10 cellular contexts compared by ENCODE assay signal in genomic region chr15:99447497-99448371, GRCh38.
DNase-seq lines count a peak whose midpoint lies in the region; ATAC-seq and TF ChIP-seq lines count a peak whose summit lies in the region.
"Had no signal": no experiment of that assay in that cellular context is flagged by ENCODE, and none has a peak within 500 bp of the region (broad histone marks: within the 10 kb centered on the region; RNA-seq: fewer than 3 reads in every experiment).

No MANE protein-coding gene starts in this region.

- H3K27me3 ChIP-seq in H7 (ENCODE audit: control insufficient read depth, insufficient read depth, low read length): no peaks in the 10 kb centered on the region
- H3K27me3 ChIP-seq: heart right ventricle, uterus had no signal

- no peaks in the 10 kb centered on the region for H3K9me3 Mint-ChIP-seq in WTC11
- H3K9me3 Mint-ChIP-seq in naive thymus-derived CD8-positive, alpha-beta T cell: no peaks in the 10 kb centered on the region

- no peaks in the 10 kb centered on the region for H3K36me3 Mint-ChIP-seq in WTC11
- H3K36me3 Mint-ChIP-seq in naive thymus-derived CD8-positive, alpha-beta T cell: no peaks in the 10 kb centered on the region

- no peaks in the 10 kb centered on the region; the same call in 1 of the 2 replicates for H3K27me3 Mint-ChIP-seq in WTC11 (ENCODE audit: low read depth)
- no peaks in the 10 kb centered on the region for H3K27me3 Mint-ChIP-seq in naive thymus-derived CD8-positive, alpha-beta T cell

- no peaks in the 10 kb centered on the region for H3K36me3 ChIP-seq in H7 (replicated peaks; ENCODE audit: control insufficient read depth, insufficient read depth, low read length)
- H3K36me3 ChIP-seq: heart right ventricle, uterus had no signal

- POLR2A ChIA-PET in WTC11 (lab: Charles Lee): no interaction called here
- POLR2A ChIA-PET in naive thymus-derived CD8-positive, alpha-beta T cell (lab: Charles Lee): interaction anchor here (0.8 to 2.3 kb wide), 4 partner anchors 9 to 27 kb away, joined by 3 to 7 read pairs (median 6); no protein-coding TSS in a partner anchor

- H3K4me3 ChIP-seq in H7 (ENCODE audit: insufficient read depth, low read depth, low read length): no peak overlapping the region
- H3K4me3 ChIP-seq: heart right ventricle, uterus had no signal

- DNase-seq in NCI-H1092 treated with DMSO at 0.1 percent for 48 hours (lab: John Stamatoyannopoulos, UW) (peak; percentile 20), NCI-H1092 (lab: John Stamatoyannopoulos, UW) (no peak), H7 (peak; percentile 96), WTC11 (ENCODE audit: low spot score) (peak; percentile 75), SKM-1 treated with dmso at 0.1 percent for 144 hours (lab: John Stamatoyannopoulos, UW; ENCODE audit: unreplicated experiment) (no peak)
- DNase-seq in naive thymus-derived CD8-positive, alpha-beta T cell: peak in 1 of 10 donors; percentile 28

- no peak for TF ChIP-seq CTCF in WTC11 (IDR thresholded peaks at IDR 0.05)

- CTCF ChIA-PET in WTC11 (lab: Charles Lee): no interaction called here

- no peak overlapping the region for H3K27ac Mint-ChIP-seq in WTC11
- H3K27ac Mint-ChIP-seq in naive thymus-derived CD8-positive, alpha-beta T cell: peak overlapping the region; percentile 5 to 94 (median 85)

- peak overlapping the region; percentile 34; the same call in 1 of the 2 replicates for H3K4me3 Mint-ChIP-seq in WTC11
- peak overlapping the region in 9 of 10 donors; percentile 11 to 80 (median 64) for H3K4me3 Mint-ChIP-seq in naive thymus-derived CD8-positive, alpha-beta T cell

- peaks cover 14% of the 10 kb centered on the region for H3K4me1 Mint-ChIP-seq in WTC11
- H3K4me1 Mint-ChIP-seq in naive thymus-derived CD8-positive, alpha-beta T cell: peaks cover 31 to 80% (median 79%) of the 10 kb centered on the region in 4 donors

- peak; percentile 89 for ATAC-seq in WTC11
- peak; percentile 12 to 36 for ATAC-seq in naive thymus-derived CD8-positive, alpha-beta T cell
- no peak for ATAC-seq in HG03095 (IDR thresholded peaks at IDR 0.05; ENCODE audit: unreplicated experiment)
- ATAC-seq in GM19035 (IDR thresholded peaks at IDR 0.05; ENCODE audit: unreplicated experiment): no peak
- ATAC-seq: heart right ventricle had no signal

TF ChIP-seq in WTC11, 78 proteins besides CTCF, POLR2A, EP300 and RAD21:
- TF ChIP-seq USF1 (CRISPR knock-in tag; IDR thresholded peaks at IDR 0.05): no peak
- TF ChIP-seq MYBL2 (CRISPR knock-in tag; IDR thresholded peaks at IDR 0.05): no peak
- no peak for TF ChIP-seq AFF4 (CRISPR knock-in tag; IDR thresholded peaks at IDR 0.05; ENCODE audit: borderline replicate concordance)
- TF ChIP-seq ZNF512 (CRISPR knock-in tag; IDR thresholded peaks at IDR 0.05; ENCODE audit: borderline replicate concordance): no peak
- TF ChIP-seq TEAD4 (CRISPR knock-in tag; IDR thresholded peaks at IDR 0.05): no peak
- no peak for TF ChIP-seq SOX15 (CRISPR knock-in tag; IDR thresholded peaks at IDR 0.05)
- TF ChIP-seq JAZF1 (CRISPR knock-in tag; IDR thresholded peaks at IDR 0.05): no peak
- TF ChIP-seq FOXK1 (CRISPR knock-in tag; IDR thresholded peaks at IDR 0.05): no peak
TF ChIP-seq in WTC11: peak in this region for 0.

Comparison
In these comparisons a context has a peak if more than half of its experiments do, and no peak if none do; other contexts are left out.
1. DNase-seq: peak in NCI-H1092 treated with DMSO at 0.1 percent for 48 hours (single experiment), H7 (single experiment) and WTC11 (single experiment); none in NCI-H1092 (single experiment) and SKM-1 treated with dmso at 0.1 percent for 144 hours (single experiment).
2. ATAC-seq: peak in WTC11 (single experiment) and naive thymus-derived CD8-positive, alpha-beta T cell (2 of 2); none in HG03095 (single experiment) and GM19035 (single experiment).